In genomic region chr2:190959911-190960788, GRCh38 we compare ENCODE assay signal across 1 cellular context.
TF ChIP-seq lines count a peak whose summit lies in the region.

No MANE protein-coding gene starts in this region.

TF ChIP-seq in IMR-90, 13 proteins besides CTCF, POLR2A, EP300 and RAD21 (continued from another document):
- TF ChIP-seq ELK1 (IDR thresholded peaks at IDR 0.05; ENCODE audit: borderline replicate concordance, low read depth, low read length) (no peak), USF2 (IDR thresholded peaks at IDR 0.05; ENCODE audit: low read depth, low read length) (no peak)
